9 cellular contexts compared by ENCODE assay signal in the genomic region with DNA sequence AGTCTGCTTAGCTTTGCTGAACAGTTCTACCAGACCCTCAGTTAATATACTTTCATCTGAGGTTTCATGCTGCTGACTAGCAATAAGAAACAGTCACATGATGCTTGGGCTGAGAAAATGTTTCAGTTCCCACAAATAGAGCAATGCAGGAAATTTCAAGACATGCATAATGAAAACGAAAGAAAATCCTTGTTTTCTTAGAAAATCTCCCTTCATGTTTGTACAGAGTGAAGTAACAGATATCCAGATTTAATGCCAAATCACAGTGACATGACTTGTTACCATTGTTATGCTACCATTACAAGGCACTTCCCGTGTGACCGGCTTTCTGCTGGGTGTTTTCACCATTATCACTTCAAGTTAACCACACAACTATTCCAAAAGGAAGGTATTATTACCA.
DNase-seq lines count a peak whose midpoint lies in the region; ATAC-seq and TF ChIP-seq lines count a peak whose summit lies in the region.
"Had no signal": no experiment of that assay in that cellular context is flagged by ENCODE, and none has a peak within 500 bp of the region (broad histone marks: within the 10 kb centered on the region; RNA-seq: fewer than 3 reads in every experiment).

No MANE protein-coding gene starts in this region.

- H3K27me3 Mint-ChIP-seq in CD8-positive, alpha-beta T cell (ENCODE audit: low read depth): peaks cover 2% of the 10 kb centered on the region

- TF ChIP-seq EP300 in stomach (IDR thresholded peaks at IDR 0.05): no peak

- DNase-seq in dermis blood vessel endothelial cell (peak; percentile 45), stomach (peak; percentile 31), amygdala (lab: John Stamatoyannopoulos, UW) (no peak), NCI-H2171 treated with DMSO at 0.1 percent for 48 hours (lab: John Stamatoyannopoulos, UW) (no peak), NCI-H748 treated with DMSO at 0.1 percent for 48 hours (lab: John Stamatoyannopoulos, UW) (no peak)
- no peak for DNase-seq in CD8-positive, alpha-beta T cell
- DNase-seq: natural killer cell had no signal

- no peak for TF ChIP-seq POLR2A in stomach (IDR thresholded peaks at IDR 0.05)

- no peaks in the 10 kb centered on the region for H3K9me3 Mint-ChIP-seq in CD8-positive, alpha-beta T cell
- H3K9me3 Mint-ChIP-seq: natural killer cell had no signal

- 8 to 36% (median 22%) methylated on average over 3 of the region's 3 CpGs for WGBS in stomach, 5 donors

- intact Hi-C loops in stomach (cut with DNase I; ENCODE audit: low total_unique reads): no loop called here
- intact Hi-C loops in CD8-positive, alpha-beta T cell (cut with DNase I, micrococcal nuclease): no loop called here

- ATAC-seq in GM19455 (IDR thresholded peaks at IDR 0.05; ENCODE audit: unreplicated experiment) (peak; percentile 44), HG03066 (IDR thresholded peaks at IDR 0.05; ENCODE audit: low read depth, unreplicated experiment) (peak; percentile 46)
- ATAC-seq in CD8-positive, alpha-beta T cell: no peak

- TF ChIP-seq CTCF in stomach (IDR thresholded peaks at IDR 0.05): no peak
- no peak for TF ChIP-seq CTCF in CD8-positive, alpha-beta T cell (IDR thresholded peaks at IDR 0.05)

- H3K36me3 Mint-ChIP-seq in CD8-positive, alpha-beta T cell: no peaks in the 10 kb centered on the region
- H3K36me3 Mint-ChIP-seq: natural killer cell had no signal

- no peaks in the 10 kb centered on the region for H3K9me3 ChIP-seq in stomach
- H3K9me3 ChIP-seq in CD8-positive, alpha-beta T cell (ENCODE audit: low read length): no peaks in the 10 kb centered on the region

- CTCF ChIA-PET in CD8-positive, alpha-beta T cell (lab: Charles Lee): no interaction called here

- H3K4me3 ChIP-seq in stomach: no peak overlapping the region
- no peak overlapping the region for H3K4me3 ChIP-seq in CD8-positive, alpha-beta T cell (ENCODE audit: low read depth, low read length)

- peak overlapping the region in 3 of 5 donors; percentile 19 to 72 (median 58) for H3K27ac ChIP-seq in stomach
- H3K27ac ChIP-seq in CD8-positive, alpha-beta T cell (ENCODE audit: low read depth, low read length): no peak overlapping the region

- no peak overlapping the region for H3K27ac Mint-ChIP-seq in CD8-positive, alpha-beta T cell
- H3K27ac Mint-ChIP-seq: natural killer cell had no signal

- peaks cover 9% of the 10 kb centered on the region for H3K4me1 Mint-ChIP-seq in CD8-positive, alpha-beta T cell (ENCODE audit: low read depth)

- H3K4me3 Mint-ChIP-seq in CD8-positive, alpha-beta T cell: no peak overlapping the region
- H3K4me3 Mint-ChIP-seq: natural killer cell had no signal

- peaks cover 0 to 20% (median 8%) of the 10 kb centered on the region in 4 donors for H3K4me1 ChIP-seq in stomach
- no peaks in the 10 kb centered on the region for H3K4me1 ChIP-seq in CD8-positive, alpha-beta T cell (ENCODE audit: insufficient read depth, low read length)

- POLR2A ChIA-PET in CD8-positive, alpha-beta T cell (lab: Charles Lee): no interaction called here

- no peaks in the 10 kb centered on the region for H3K36me3 ChIP-seq in stomach
- no peaks in the 10 kb centered on the region for H3K36me3 ChIP-seq in CD8-positive, alpha-beta T cell (ENCODE audit: insufficient read depth, low read length)

- H3K27me3 ChIP-seq in stomach: no peaks in the 10 kb centered on the region
- H3K27me3 ChIP-seq in CD8-positive, alpha-beta T cell (ENCODE audit: insufficient read depth, low read length): no peaks in the 10 kb centered on the region

Comparison
In these comparisons a context has a peak if more than half of its experiments do, and no peak if none do; other contexts are left out.
1. DNase-seq: peak in dermis blood vessel endothelial cell (single experiment) and stomach (single experiment); none in amygdala (0 of 56), CD8-positive, alpha-beta T cell (0 of 7), NCI-H2171 treated with DMSO at 0.1 percent for 48 hours (single experiment) and NCI-H748 treated with DMSO at 0.1 percent for 48 hours (single experiment).